ENCODE assay signal across 8 cellular contexts in genomic region chr5:55173696-55174101, GRCh38. TPM values are rescaled to one million over a fixed set of nuclear protein-coding genes. Genes with fewer than 3 reads are reported as not detected.
A peak's percentile ranks its signal among the peaks of the same experiment; 100 is the strongest.
DNase-seq lines count a peak whose midpoint lies in the region; ATAC-seq and TF ChIP-seq lines count a peak whose summit lies in the region.

No MANE protein-coding gene starts in this region.

- H3K9me3 ChIP-seq in iPS-15b (ENCODE audit: control insufficient read depth, insufficient read depth, low read length): no peaks in the 10 kb centered on the region
- no peaks in the 10 kb centered on the region for H3K9me3 ChIP-seq in thyroid gland

- H3K27me3 ChIP-seq in iPS-15b (ENCODE audit: control insufficient read depth, insufficient read depth, low read length): peaks cover 82% of the 10 kb centered on the region
- no peaks in the 10 kb centered on the region for H3K27me3 ChIP-seq in thyroid gland

- peak overlapping the region; percentile 25 for H3K27ac Mint-ChIP-seq in activated CD4-positive, alpha-beta T cell treated with anti-CD3 and anti-CD28 coated beads, Interleukin-2, amount 10 ng/mL, durations not matched to agents 24 days and 14 days

- no peak for TF ChIP-seq POLR2A in thyroid gland (IDR thresholded peaks at IDR 0.05)

- peak; percentile 4 for ATAC-seq in HG03039 (IDR thresholded peaks at IDR 0.05; ENCODE audit: unreplicated experiment)

- intact Hi-C loops in activated CD4-positive, alpha-beta T cell treated with anti-CD3 and anti-CD28 coated beads, Interleukin-2, amount 10 ng/mL, durations not matched to agents 24 days and 14 days (cut with micrococcal nuclease): loop anchor here (1.0 to 10.0 kb wide), 5 partner anchors 60 to 859 kb away; partner anchors contain the start of genes ARL15 and CCNO
- intact Hi-C loops in thyroid gland (cut with DNase I): loop anchor here (10.0 kb wide), 1 partner anchor 131 kb away; the partner anchor contains the start of genes DHX29 and MTREX

- no peaks in the 10 kb centered on the region for H3K9me3 Mint-ChIP-seq in activated CD4-positive, alpha-beta T cell treated with anti-CD3 and anti-CD28 coated beads, Interleukin-2, amount 10 ng/mL, durations not matched to agents 24 days and 14 days

- peak overlapping the region; percentile 83 for H3K4me3 Mint-ChIP-seq in activated CD4-positive, alpha-beta T cell treated with anti-CD3 and anti-CD28 coated beads, Interleukin-2, amount 10 ng/mL, durations not matched to agents 24 days and 14 days

- DNase-seq in activated CD4-positive, alpha-beta T cell treated with anti-CD3 and anti-CD28 coated beads, Interleukin-2, amount 10 ng/mL, durations not matched to agents 24 days and 14 days: no peak
- DNase-seq in activated CD4-positive, alpha-beta T cell treated with anti-CD3 and anti-CD28 coated beads for 48 hours: no peak
- DNase-seq in thyroid gland (no peak), amygdala (lab: John Stamatoyannopoulos, UW) (no peak), retina (no peak)

- peaks cover 69% of the 10 kb centered on the region for H3K27me3 Mint-ChIP-seq in activated CD4-positive, alpha-beta T cell treated with anti-CD3 and anti-CD28 coated beads, Interleukin-2, amount 10 ng/mL, durations not matched to agents 24 days and 14 days

- no peak overlapping the region for H3K9ac ChIP-seq in iPS-15b (ENCODE audit: low read depth, low read length)

- H3K4me3 ChIP-seq in WI38 (ENCODE audit: low read depth, low read length): peak overlapping the region; percentile 65
- H3K4me3 ChIP-seq in iPS-15b (ENCODE audit: low read depth, low read length): peak overlapping the region; percentile 49
- peak overlapping the region in 2 of 3 donors; percentile 13 to 24 for H3K4me3 ChIP-seq in thyroid gland (replicated peaks in 1 of 3)

- H3K36me3 ChIP-seq in iPS-15b (ENCODE audit: control insufficient read depth, insufficient read depth, low read length) (no peaks in the 10 kb centered on the region), thyroid gland (no peaks in the 10 kb centered on the region)

- peaks cover 33% of the 10 kb centered on the region for H3K4me1 Mint-ChIP-seq in activated CD4-positive, alpha-beta T cell treated with anti-CD3 and anti-CD28 coated beads, Interleukin-2, amount 10 ng/mL, durations not matched to agents 24 days and 14 days

- WGBS in thyroid gland, 2 donors: 35 to 37% methylated on average over 8 of the region's 8 CpGs

- no peaks in the 10 kb centered on the region for H3K36me3 Mint-ChIP-seq in activated CD4-positive, alpha-beta T cell treated with anti-CD3 and anti-CD28 coated beads, Interleukin-2, amount 10 ng/mL, durations not matched to agents 24 days and 14 days (ENCODE audit: low read depth)

- H3K4me1 ChIP-seq in iPS-15b (ENCODE audit: control insufficient read depth, insufficient read depth, low read length) (no peaks in the 10 kb centered on the region), thyroid gland (peaks cover 13 to 19% of the 10 kb centered on the region in 2 donors)

- TF ChIP-seq CTCF in WI38 (IDR thresholded peaks at IDR 0.05; ENCODE audit: low read depth, low read length): no peak
- TF ChIP-seq CTCF in thyroid gland (IDR thresholded peaks at IDR 0.05): no peak

- H3K27ac ChIP-seq in thyroid gland: peak overlapping the region in 1 of 3 donors; percentile 14

RNA-seq across cellular contexts. Expression of gene CDC20B, which starts 0.7 kb away (rescaled TPM):
- not detected in 2 replicates for total RNA-seq in activated CD4-positive, alpha-beta T cell treated with anti-CD3 and anti-CD28 coated beads, Interleukin-2, amount 10 ng/mL, durations not matched to agents 24 days and 14 days
- total RNA-seq in thyroid gland: not detected

RNA-seq across cellular contexts. Expression of gene GPX8, which starts 13.7 kb away (rescaled TPM):
- total RNA-seq in activated CD4-positive, alpha-beta T cell treated with anti-CD3 and anti-CD28 coated beads, Interleukin-2, amount 10 ng/mL, durations not matched to agents 24 days and 14 days: not detected in 2 replicates
- total RNA-seq in thyroid gland: 10 to 100 TPM; 34.0 to 44.0 (median 36.8) TPM

RNA-seq across cellular contexts. Expression of gene MCIDAS, which starts 53.4 kb away (rescaled TPM):
- total RNA-seq in activated CD4-positive, alpha-beta T cell treated with anti-CD3 and anti-CD28 coated beads, Interleukin-2, amount 10 ng/mL, durations not matched to agents 24 days and 14 days: not detected in 2 replicates
- total RNA-seq in thyroid gland: 1 to 10 TPM in 3 of 4 donors, under 1 TPM in 1; 0.71 to 2.7 (median 2.5) TPM

RNA-seq across cellular contexts. Expression of gene CCNO, which starts 59.7 kb away (rescaled TPM):
- 0.26 TPM in 1 of 2 replicates, not detected in the other for total RNA-seq in activated CD4-positive, alpha-beta T cell treated with anti-CD3 and anti-CD28 coated beads, Interleukin-2, amount 10 ng/mL, durations not matched to agents 24 days and 14 days
- 10 to 100 TPM in 3 of 4 donors, 1 to 10 TPM in 1; 9.7 to 14.7 (median 11.7) TPM for total RNA-seq in thyroid gland

Comparison
In these comparisons a context has a peak if more than half of its experiments do, and no peak if none do; other contexts are left out.
1. RNA of gene GPX8, which starts 13.7 kb away (total RNA-seq): 34.0 to 44.0 TPM in thyroid gland; not detected in activated CD4-positive, alpha-beta T cell treated with anti-CD3 and anti-CD28 coated beads, Interleukin-2, amount 10 ng/mL, durations not matched to agents 24 days and 14 days; every median in the first group is over 10 times any median in the second.
2. Peak in every context shown above with its lines, with median percentiles within 50 percentile points of each other: H3K4me3 ChIP-seq.